Comparison of ENCODE assay signal across 16 cellular contexts in the genomic region with DNA sequence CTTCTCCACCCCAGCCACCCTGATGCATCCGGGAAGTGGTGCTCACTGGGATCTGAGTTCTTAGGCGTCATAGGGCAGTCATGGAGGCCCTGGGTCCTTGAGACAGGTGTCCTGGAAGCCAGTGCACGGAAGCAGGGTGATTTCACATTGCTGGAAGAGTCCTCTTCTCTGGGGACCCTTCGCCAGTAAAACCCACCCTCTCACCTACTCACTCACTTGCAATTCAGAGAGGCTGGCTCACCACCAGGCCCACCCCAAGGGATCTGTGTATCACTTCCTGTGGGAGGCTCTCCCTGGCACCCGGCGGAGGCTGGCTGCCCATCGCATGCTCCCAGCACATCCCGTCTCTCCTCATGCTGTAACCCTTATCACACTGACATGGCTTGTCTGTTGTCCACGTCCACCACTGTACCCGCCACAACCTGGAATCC. TPM values are rescaled to one million over a fixed set of nuclear protein-coding genes. Genes with fewer than 3 reads are reported as not detected.
DNase-seq lines count a peak whose midpoint lies in the region; ATAC-seq and TF ChIP-seq lines count a peak whose summit lies in the region.
"Had no signal": no experiment of that assay in that cellular context is flagged by ENCODE, and none has a peak within 500 bp of the region (broad histone marks: within the 10 kb centered on the region; RNA-seq: fewer than 3 reads in every experiment).

No MANE protein-coding gene starts in this region.

- H3K4me3 Mint-ChIP-seq in activated T-cell treated with anti-CD3 and anti-CD28 coated beads, Interleukin-2, amount 50 U/mL, for 4 hours, result peak overlapping the region; percentile 13

- H3K36me3 Mint-ChIP-seq in activated T-cell treated with anti-CD3 and anti-CD28 coated beads, Interleukin-2, amount 50 U/mL, for 4 hours (ENCODE audit: insufficient read depth), result no peaks in the 10 kb centered on the region
- H3K36me3 Mint-ChIP-seq: IgD-negative memory B cell had no signal

- no peaks in the 10 kb centered on the region for H3K27me3 Mint-ChIP-seq in activated T-cell treated with anti-CD3 and anti-CD28 coated beads, Interleukin-2, amount 50 U/mL, for 4 hours (ENCODE audit: low read depth)

- peaks cover 76% of the 10 kb centered on the region for H3K4me1 ChIP-seq in BLaER1
- H3K4me1 ChIP-seq in left lung, result peaks cover 0 to 33% of the 10 kb centered on the region in 2 donors
- H3K4me1 ChIP-seq: Caco-2, testis had no signal

- H3K4me3 ChIP-seq in BLaER1 (no peak overlapping the region), left lung (no peak overlapping the region)
- H3K4me3 ChIP-seq: esophagus squamous epithelium, testis had no signal

- H3K36me3 ChIP-seq in BLaER1 (no peaks in the 10 kb centered on the region), left lung (no peaks in the 10 kb centered on the region)
- H3K36me3 ChIP-seq: esophagus squamous epithelium had no signal

- peak overlapping the region; percentile 43 for H3K9ac ChIP-seq in BLaER1

- ATAC-seq in activated T-cell treated with anti-CD3 and anti-CD28 coated beads, Interleukin-2, amount 50 U/mL, for 4 hours, result no peak
- no peak for ATAC-seq in left lobe of liver
- ATAC-seq in HG03135 (IDR thresholded peaks at IDR 0.05; ENCODE audit: unreplicated experiment), result no peak
- no peak for ATAC-seq in GM19455 (IDR thresholded peaks at IDR 0.05; ENCODE audit: unreplicated experiment)
- no peak for ATAC-seq in left lung

- H3K27ac ChIP-seq in BLaER1 (peak overlapping the region; percentile 67), left lung (peak overlapping the region in 1 of 2 donors; percentile 35)
- H3K27ac ChIP-seq: testis had no signal

- intact Hi-C loops in left lung (cut with DNase I), result no loop called here

- no peak for TF ChIP-seq CTCF in left lung (IDR thresholded peaks at IDR 0.05)

- H3K9me3 Mint-ChIP-seq in activated T-cell treated with anti-CD3 and anti-CD28 coated beads, Interleukin-2, amount 50 U/mL, for 4 hours, result no peaks in the 10 kb centered on the region
- H3K9me3 Mint-ChIP-seq: IgD-negative memory B cell had no signal

- DNase-seq in Daoy (ENCODE audit: low read depth) (peak; percentile 91), left lobe of liver (ENCODE audit: low spot score) (peak; percentile 35), SIG-M5 (lab: John Stamatoyannopoulos, UW) (no peak), left lung (no peak)
- no peak for DNase-seq in activated T-cell treated with anti-CD3 and anti-CD28 coated beads, Interleukin-2, amount 50 U/mL, for 4 hours
- DNase-seq: Caco-2, esophagus squamous epithelium, GOT3, NCI-H2029 treated with DMSO at 0.1 percent for 48 hours, testis had no signal

- no peaks in the 10 kb centered on the region for H3K9me3 ChIP-seq in BLaER1
- no peaks in the 10 kb centered on the region for H3K9me3 ChIP-seq in left lung
- H3K9me3 ChIP-seq: Caco-2, esophagus squamous epithelium, testis had no signal

- H3K4me2 ChIP-seq in BLaER1, result peak overlapping the region; percentile 87

- H3K27me3 ChIP-seq in BLaER1 (no peaks in the 10 kb centered on the region), left lung (no peaks in the 10 kb centered on the region)
- H3K27me3 ChIP-seq: esophagus squamous epithelium, testis had no signal

- peaks cover 65% of the 10 kb centered on the region for H3K4me1 Mint-ChIP-seq in activated T-cell treated with anti-CD3 and anti-CD28 coated beads, Interleukin-2, amount 50 U/mL, for 4 hours (ENCODE audit: low read depth)

- no peaks in the 10 kb centered on the region for H4K20me1 ChIP-seq in BLaER1

RNA-seq across cellular contexts. Expression of a gene that starts 40.2 kb away (rescaled TPM):
- not detected in 2 replicates for total RNA-seq in Daoy (2014; rRNA removed; shearing (Covaris generic))
- not detected for total RNA-seq in activated T-cell treated with anti-CD3 and anti-CD28 coated beads, Interleukin-2, amount 50 U/mL, for 4 hours
- 0.15 TPM for total RNA-seq in left lobe of liver
- not detected for total RNA-seq in left lung
- total RNA-seq: mononuclear cell; T-helper 2 cell treated with Interferon-gamma antibody and Interleukin-4, amounts not matched to agents 100 ng/mL and 5 ng/mL, for 36 hours had no signal

Comparison
In these comparisons a context has a peak if more than half of its experiments do, and no peak if none do; other contexts are left out.
1. DNase-seq: peak in Daoy (single experiment) and left lobe of liver (single experiment); none in activated T-cell treated with anti-CD3 and anti-CD28 coated beads, Interleukin-2, amount 50 U/mL, for 4 hours (single experiment), SIG-M5 (single experiment) and left lung (0 of 2).